In genomic region chr11:63914896-63915681, GRCh38 we compare ENCODE assay signal across 13 cellular contexts. TPM values are rescaled to one million over a fixed set of nuclear protein-coding genes. Genes with fewer than 3 reads are reported as not detected.
DNase-seq lines count a peak whose midpoint lies in the region; ATAC-seq and TF ChIP-seq lines count a peak whose summit lies in the region.
"Had no signal": no experiment of that assay in that cellular context is flagged by ENCODE, and none has a peak within 500 bp of the region (broad histone marks: within the 10 kb centered on the region; RNA-seq: fewer than 3 reads in every experiment).

No MANE protein-coding gene starts in this region.

- CTCF ChIA-PET in CD4-positive, alpha-beta T cell (lab: Charles Lee): no interaction called here
- CTCF ChIA-PET in A673 (lab: Charles Lee): interaction anchor here (1.1 kb wide), 1 partner anchor 31 kb away, joined by 5 read pairs; no protein-coding TSS in a partner anchor

- H3K27ac Mint-ChIP-seq in CD4-positive, alpha-beta T cell: no peak overlapping the region
- H3K27ac Mint-ChIP-seq: T-helper 2 cell treated with Interferon-gamma antibody and Interleukin-4, amounts not matched to agents 5 μg/mL and 100 μg/mL, for 36 hours had no signal

- H3K9me3 Mint-ChIP-seq in CD4-positive, alpha-beta T cell: no peaks in the 10 kb centered on the region
- H3K9me3 Mint-ChIP-seq: T-helper 2 cell treated with Interferon-gamma antibody and Interleukin-4, amounts not matched to agents 5 μg/mL and 100 μg/mL, for 36 hours had no signal

- DNase-seq in 8988T (peak; percentile 83), amniotic epithelial cell (ENCODE audit: low read depth) (peak; percentile 34), left kidney (ENCODE audit: low read depth, low spot score) (peak; percentile 63), DMS153 (lab: John Stamatoyannopoulos, UW) (no peak), A673 (ENCODE audit: low spot score) (no peak)
- DNase-seq in CD4-positive, alpha-beta T cell: no peak
- no peak for DNase-seq in stimulated activated CD8-positive, alpha-beta memory T cell treated with anti-CD3 and anti-CD28 coated beads, Interleukin-4, amount 100 ng/mL, for 48 hours
- DNase-seq: central memory CD4-positive, alpha-beta T cell; lower lobe of right lung; NCI-H1436; upper lobe of right lung had no signal

- BruUV-seq in A673 (replicated peaks; lab: Mats Ljungman, UMichigan): no TSS peak

- no peak for ATAC-seq in CD4-positive, alpha-beta T cell (ENCODE audit: poor library complexity)
- ATAC-seq in HG03025 (IDR thresholded peaks at IDR 0.05; ENCODE audit: low FRiP score, unreplicated experiment): no peak
- ATAC-seq: lower lobe of right lung, upper lobe of right lung had no signal

- peaks cover 16% of the 10 kb centered on the region for H3K4me1 Mint-ChIP-seq in CD4-positive, alpha-beta T cell (ENCODE audit: low read depth)

- no peaks in the 10 kb centered on the region for H3K27me3 ChIP-seq in CD4-positive, alpha-beta T cell (ENCODE audit: control insufficient read depth, insufficient read depth, low read length)
- H3K27me3 ChIP-seq in A673 (replicated peaks; ENCODE audit: insufficient read depth, low read depth, low read length, poor library complexity): no peaks in the 10 kb centered on the region
- H3K27me3 ChIP-seq: upper lobe of right lung had no signal

- H3K27ac ChIP-seq in CD4-positive, alpha-beta T cell (ENCODE audit: low read depth, low read length): no peak overlapping the region
- no peak overlapping the region for H3K27ac ChIP-seq in A673 (ENCODE audit: low read depth, low read length, poor library complexity, severe bottlenecking)
- H3K27ac ChIP-seq: lower lobe of right lung, upper lobe of right lung had no signal

- peak overlapping the region; percentile 71 for H3K4me3 Mint-ChIP-seq in CD4-positive, alpha-beta T cell

- H3K4me1 ChIP-seq in A673 (ENCODE audit: insufficient read depth, low read length, poor library complexity, severe bottlenecking): peaks cover 23% of the 10 kb centered on the region

- TF ChIP-seq CTCF in CD4-positive, alpha-beta T cell (IDR thresholded peaks at IDR 0.05): no peak
- no peak for TF ChIP-seq CTCF in A673 (conservative IDR thresholded peaks at IDR 0.05; ENCODE audit: low read depth, low read length)

- POLR2A ChIA-PET in CD4-positive, alpha-beta T cell (lab: Charles Lee): interaction anchor here (0.5 to 2.9 kb wide), 2 partner anchors 37 to 76 kb away, joined by 3 to 13 read pairs; partner anchors contain the start of gene MARK2
- POLR2A ChIA-PET in A673 (lab: Charles Lee; ENCODE audit: low non-redundant PET): no interaction called here

- H3K36me3 Mint-ChIP-seq in CD4-positive, alpha-beta T cell (ENCODE audit: low read depth): peaks cover 13% of the 10 kb centered on the region

- no peaks in the 10 kb centered on the region for H3K9me3 ChIP-seq in CD4-positive, alpha-beta T cell (ENCODE audit: control insufficient read depth, low read length)
- H3K9me3 ChIP-seq in A673 (ENCODE audit: low read depth, low read length, poor library complexity, severe bottlenecking): no peaks in the 10 kb centered on the region
- H3K9me3 ChIP-seq: lower lobe of right lung, upper lobe of right lung had no signal

- intact Hi-C loops in CD4-positive, alpha-beta T cell (cut with DNase I, micrococcal nuclease): loop anchor here in 1 of 2 experiments (2.0 kb wide), 1 partner anchor 24 kb away; the partner anchor contains the start of gene NAA40
- intact Hi-C loops in A673 (cut with micrococcal nuclease; ENCODE audit: unreplicated experiment): no loop called here

- H3K36me3 ChIP-seq in A673 (ENCODE audit: insufficient read depth, low read length, poor library complexity, severe bottlenecking): no peaks in the 10 kb centered on the region
- H3K36me3 ChIP-seq: upper lobe of right lung had no signal

- H3K4me3 ChIP-seq in A673 (ENCODE audit: low read depth, low read length, poor library complexity, severe bottlenecking): no peak overlapping the region

- no peaks in the 10 kb centered on the region for H3K27me3 Mint-ChIP-seq in CD4-positive, alpha-beta T cell

RNA-seq across cellular contexts. Expression of gene RCOR2, which starts 1.9 kb away (rescaled TPM):
- not detected for total RNA-seq in CD4-positive, alpha-beta T cell
- total RNA-seq in A673 (2021): 3.9 and 7.6 TPM in 2 replicates

RNA-seq across cellular contexts. Expression of gene NAA40, which starts 23.7 kb away (rescaled TPM):
- 10 to 100 TPM; 11.8 to 14.0 TPM for total RNA-seq in CD4-positive, alpha-beta T cell
- total RNA-seq in A673 (2021): 44.8 and 51.2 TPM in 2 replicates

RNA-seq across cellular contexts. Expression of gene COX8A, which starts 59.3 kb away (rescaled TPM):
- total RNA-seq in CD4-positive, alpha-beta T cell: 100 to 1,000 TPM in 1 of 2 experiments, 10 to 100 TPM in 1; 89.1 to 105 TPM
- 615 and 652 TPM in 2 replicates for total RNA-seq in A673 (2021)

Comparison
In these comparisons a context has a peak if more than half of its experiments do, and no peak if none do; other contexts are left out.
1. DNase-seq: peak in 8988T (single experiment), amniotic epithelial cell (single experiment) and left kidney (single experiment); none in CD4-positive, alpha-beta T cell (0 of 10), stimulated activated CD8-positive, alpha-beta memory T cell treated with anti-CD3 and anti-CD28 coated beads, Interleukin-4, amount 100 ng/mL, for 48 hours (single experiment), DMS153 (single experiment) and A673 (single experiment).